Comparison of ENCODE assay signal across 24 cellular contexts in genomic region chr4:22531226-22531625, GRCh38. TPM values are rescaled to one million over a fixed set of nuclear protein-coding genes. Genes with fewer than 3 reads are reported as not detected.
DNase-seq lines count a peak whose midpoint lies in the region; ATAC-seq, FAIRE-seq and TF ChIP-seq lines count a peak whose summit lies in the region.
"Had no signal": no experiment of that assay in that cellular context is flagged by ENCODE, and none has a peak within 500 bp of the region (broad histone marks: within the 10 kb centered on the region; RNA-seq: fewer than 3 reads in every experiment).

No MANE protein-coding gene starts in this region.

- no peak overlapping the region for H2BK15ac ChIP-seq in H1 (ENCODE audit: low read length)

- no peak overlapping the region for H4K5ac ChIP-seq in H1 (ENCODE audit: insufficient read length, low read depth, low read length)

- no peak overlapping the region for H2BK20ac ChIP-seq in H1 (ENCODE audit: low read length)

- H3K27ac ChIP-seq in right cardiac atrium (ENCODE audit: low read length) = no peak overlapping the region
- H3K27ac ChIP-seq in H1 (ENCODE audit: low read depth, low read length) = no peak overlapping the region

- no peak for TF ChIP-seq EP300 in H1 (IDR thresholded peaks at IDR 0.05; ENCODE audit: borderline replicate concordance in 1 of 2, low read depth in 2 of 2, low read length in 2 of 2)

- H2BK12ac ChIP-seq in H1 (ENCODE audit: low read depth, low read length) = no peak overlapping the region

- H3K56ac ChIP-seq in H1 (replicated peaks; ENCODE audit: insufficient read length, low read depth, low read length) = no peak overlapping the region

- no peaks in the 10 kb centered on the region for H3K23me2 ChIP-seq in H1 (ENCODE audit: low read depth, low read length)

- H3K4me3 ChIP-seq in right cardiac atrium (ENCODE audit: low read length) (no peak overlapping the region), H1 (ENCODE audit: extremely low read depth in 1 of 4, insufficient read depth in 2 of 4, low read depth in 3 of 4, low read length in 4 of 4) (no peak overlapping the region)
- H3K4me3 ChIP-seq: MG63 had no signal

- H2BK5ac ChIP-seq in H1 (ENCODE audit: low read depth, low read length) = no peak overlapping the region

- no peak overlapping the region for H2AK5ac ChIP-seq in H1 (ENCODE audit: low read depth, low read length)

- no peak overlapping the region for H3K4ac ChIP-seq in H1 (replicated peaks; ENCODE audit: insufficient read length, low read depth, low read length)

- ATAC-seq in Right ventricle myocardium inferior = peak; percentile 72
- no peak for ATAC-seq in right cardiac atrium
- peak; percentile 75 for ATAC-seq in left ventricle myocardium superior
- peak; percentile 74 for ATAC-seq in sciatic nerve

- H3K14ac ChIP-seq in H1 (ENCODE audit: insufficient read length) = no peak overlapping the region

- H3K79me2 ChIP-seq in H1 (ENCODE audit: control insufficient read depth in 1 of 2, insufficient read depth in 2 of 2, low read length in 2 of 2) = no peaks in the 10 kb centered on the region

- CTCF ChIA-PET in H1 (lab: Charles Lee; ENCODE audit: partially characterized antibody) = no interaction called here

- WGBS in right cardiac atrium = 38% methylated on average over 4 of the region's 4 CpGs
- 98% methylated on average over 4 of the region's 4 CpGs; no CpG with 5 or more reads in 1 of the 2 experiments for WGBS in H1 (ENCODE audit: extremely low coverage in 1 of 2, insufficient coverage in 1 of 2, insufficient read length in 1 of 2, insufficient replicate concordance in 2 of 2, low coverage in 1 of 2, low lambda C conversion rate in 2 of 2, missing lambda C conversion rate in 1 of 2), 2 experiments

- H3K23ac ChIP-seq in H1 (ENCODE audit: insufficient read length) = no peak overlapping the region

- peaks cover 0 to 3% (median 0%) of the 10 kb centered on the region in 4 experiments; a peak in 2 of 8 replicates for H3K36me3 ChIP-seq in H1 (ENCODE audit: control insufficient read depth in 2 of 4, insufficient read depth in 4 of 4, low read length in 3 of 4)
- H3K36me3 ChIP-seq: BE2C, MG63 had no signal

- TF ChIP-seq CTCF in H1 (IDR thresholded peaks at IDR 0.05; ENCODE audit: control extremely low read depth in 1 of 3, insufficient read depth in 1 of 3, low read depth in 1 of 3, low read length in 3 of 3) = no peak

- no peak overlapping the region for H3K18ac ChIP-seq in H1 (ENCODE audit: extremely low read depth, low read length)

- H3K9ac ChIP-seq in H1 (replicated peaks in 1 of 4; ENCODE audit: extremely low read depth in 1 of 4, low read depth in 3 of 4, low read length in 3 of 4) = no peak overlapping the region

- TF ChIP-seq POLR2A in H1 (IDR thresholded peaks at IDR 0.05; ENCODE audit: control extremely low read depth in 1 of 2, low read depth in 2 of 2, low read length in 2 of 2) = no peak

- no peaks in the 10 kb centered on the region for H4K20me1 ChIP-seq in H1 (replicated peaks in 1 of 2; ENCODE audit: control insufficient read depth in 1 of 2, insufficient read depth in 2 of 2, low read length in 2 of 2)

- no peak for TF ChIP-seq RAD21 in H1 (IDR thresholded peaks at IDR 0.05 in 1 of 2, conservative IDR thresholded peaks at IDR 0.05 in 1 of 2; ENCODE audit: low read depth in 2 of 2, low read length in 2 of 2)

- no peak overlapping the region for H4K91ac ChIP-seq in H1 (replicated peaks; ENCODE audit: insufficient read length, low read length)

- H3K9me3 ChIP-seq in right cardiac atrium (ENCODE audit: control insufficient read depth, low read length) = no peaks in the 10 kb centered on the region
- H3K9me3 ChIP-seq in H1 (ENCODE audit: insufficient read depth in 2 of 2, low read depth in 1 of 2, low read length in 1 of 2) = peaks cover 15 to 25% of the 10 kb centered on the region in 2 experiments
- H3K9me3 ChIP-seq: MG63 had no signal

- H2AFZ ChIP-seq in H1 (ENCODE audit: low read length) = 0 out of 2 replicates have a peak overlapping the region, but pooled peaks have one; percentile 20

- H3K79me1 ChIP-seq in H1 (ENCODE audit: low read depth, low read length) = no peaks in the 10 kb centered on the region

- no peak for DNase-seq in Right ventricle myocardium inferior (ENCODE audit: missing footprints)
- DNase-seq in right cardiac atrium = no peak
- DNase-seq in H1 (ENCODE audit: low read depth in 1 of 2, low spot score in 2 of 2) = no peak
- no peak for DNase-seq in left ventricle myocardium superior
- DNase-seq in sciatic nerve (ENCODE audit: low spot score) = no peak
- no peak for DNase-seq in activated T-cell treated with anti-CD3 and anti-CD28 coated beads, Interleukin-2, amount 50 U/mL, for 48 hours
- no peak for DNase-seq in cortex of kidney (lab: John Stamatoyannopoulos, UW)
- no peak for DNase-seq in frontal cortex (ENCODE audit: low spot score in 2 of 2)
- DNase-seq: 8988T, ACHN, BE2C, Calu3, DMS79 treated with DMSO at 0.1 percent for 48 hours, GF-D8, H9, KBM-7, MG63, NCI-H1105 treated with DMSO at 0.1 percent for 48 hours, NCI-H146, NCI-H1930, NCI-H2107, NCI-H774 had no signal

- POLR2A ChIA-PET in H1 (lab: Charles Lee; ENCODE audit: partially characterized antibody) = interaction anchor here (1.5 kb wide), 1 partner anchor 15 kb away, joined by 4 read pairs; the partner anchor contains the start of gene ADGRA3

- intact Hi-C loops in Right ventricle myocardium inferior (cut with DNase I) = no loop called here
- intact Hi-C loops in right cardiac atrium (cut with DNase I) = no loop called here
- intact Hi-C loops in left ventricle myocardium superior (cut with micrococcal nuclease) = no loop called here
- intact Hi-C loops in sciatic nerve (cut with DNase I) = no loop called here

- no peak overlapping the region for H4K8ac ChIP-seq in H1 (ENCODE audit: extremely low read depth, insufficient read depth, low read length)

- H2BK120ac ChIP-seq in H1 (replicated peaks; ENCODE audit: low read depth, low read length) = no peak overlapping the region

- FAIRE-seq in H1 (lab: Jason Lieb, UNC) = no peak
- FAIRE-seq in frontal cortex (lab: Jason Lieb, UNC) = no peak
- FAIRE-seq: GM12891, RCC 7860 had no signal

- no peaks in the 10 kb centered on the region for H3K27me3 ChIP-seq in right cardiac atrium (ENCODE audit: control insufficient read depth, insufficient read depth)
- H3K27me3 ChIP-seq in H1 (replicated peaks in 1 of 4; ENCODE audit: control insufficient read depth in 3 of 4, extremely low read depth in 1 of 4, insufficient read depth in 3 of 4, low read length in 3 of 4) = no peaks in the 10 kb centered on the region
- H3K27me3 ChIP-seq: BE2C, MG63 had no signal

- no peak overlapping the region for H3K4me2 ChIP-seq in H1 (ENCODE audit: insufficient read depth in 1 of 2, low read depth in 2 of 2, low read length in 2 of 2)

- H3K4me1 ChIP-seq in right cardiac atrium (ENCODE audit: control insufficient read depth, insufficient read depth, low read length) = no peaks in the 10 kb centered on the region
- H3K4me1 ChIP-seq in H1 (replicated peaks in 1 of 4; ENCODE audit: control insufficient read depth in 3 of 4, insufficient read depth in 4 of 4, low read length in 3 of 4) = no peaks in the 10 kb centered on the region
- H3K4me1 ChIP-seq: BE2C had no signal

TF ChIP-seq in H1, 55 proteins besides CTCF, POLR2A, EP300 and RAD21:
- no peak for TF ChIP-seq BCL11A (IDR thresholded peaks at IDR 0.05; ENCODE audit: low read depth in 2 of 2, low read length in 2 of 2)
- no peak for TF ChIP-seq E2F6 (IDR thresholded peaks at IDR 0.05)
- TF ChIP-seq JUN (IDR thresholded peaks at IDR 0.05; ENCODE audit: low read depth, low read length) = no peak
- no peak for TF ChIP-seq KDM5A (IDR thresholded peaks at IDR 0.05; ENCODE audit: low read length)
- no peak for TF ChIP-seq CBX5 (IDR thresholded peaks at IDR 0.05; ENCODE audit: low read depth, low read length)
- TF ChIP-seq ZNF274 (IDR thresholded peaks at IDR 0.05; ENCODE audit: borderline replicate concordance, extremely low read depth, low read length) = no peak
- TF ChIP-seq MAFK (IDR thresholded peaks at IDR 0.05; ENCODE audit: low read depth, low read length) = no peak
- TF ChIP-seq CTBP2 (IDR thresholded peaks at IDR 0.05; ENCODE audit: borderline replicate concordance, insufficient read depth, insufficient read length, low read length) = no peak
TF ChIP-seq in H1: peak in this region for 0.

RNA-seq across cellular contexts. Expression of gene ADGRA3, which starts 15.4 kb away (rescaled TPM):
- 32.5 TPM for total RNA-seq in Right ventricle myocardium inferior
- total RNA-seq in right cardiac atrium = 10 to 100 TPM; 28.4 to 40.4 (median 31.4) TPM
- 15.6 TPM for polyA plus RNA-seq in right cardiac atrium
- 58.2 and 63.0 TPM in 2 replicates for total RNA-seq in H1 (2021; fragmentation: NEBNext Ultra II Directional; extraction: Animal tissue kit (Norgen Biotek cat#: 25700))
- 24.1 and 31.5 TPM in 2 replicates for polyA plus RNA-seq in H1 (2011; rRNA removed)
- polyA plus RNA-seq in H1 (2011; cell fraction: cytosol; rRNA removed) = 33.6 TPM
- polyA plus RNA-seq in H1 (2011; cell fraction: nucleus; rRNA removed) = 44.6 TPM
- polyA plus RNA-seq in H1 (2012, experiment 1 of 2) = 37.7 to 50.3 TPM (median 43.3 TPM) in 4 replicates
- polyA plus RNA-seq in H1 (2012, experiment 2 of 2) = 3.8 TPM
- polyA plus RNA-seq in H1 (2013, experiment 1 of 2) = 43.8 TPM
- 48.0 TPM for polyA plus RNA-seq in H1 (2013, experiment 2 of 2)
- 218 and 258 TPM in 2 replicates for polyA minus RNA-seq in H1 (2011; rRNA and poly(A)+ RNA removed)
- polyA minus RNA-seq in H1 (2011; cell fraction: cytosol; rRNA and poly(A)+ RNA removed) = 45.2 TPM
- polyA minus RNA-seq in H1 (2011; cell fraction: nucleus; rRNA and poly(A)+ RNA removed) = 194 TPM
- 37.3 TPM for total RNA-seq in left ventricle myocardium superior
- total RNA-seq in sciatic nerve = 21.4 TPM
- 45.2 TPM for total RNA-seq in frontal cortex

Comparison
In these comparisons a context has a peak if more than half of its experiments do, and no peak if none do; other contexts are left out.
1. ATAC-seq: peak in Right ventricle myocardium inferior (single experiment), left ventricle myocardium superior (single experiment) and sciatic nerve (single experiment); none in right cardiac atrium (0 of 2).